In genomic region chrX:17706676-17707075, GRCh38 we compare ENCODE assay signal across 16 cellular contexts.
DNase-seq lines count a peak whose midpoint lies in the region; ATAC-seq lines count a peak whose summit lies in the region.
"Had no signal": no experiment of that assay in that cellular context is flagged by ENCODE, and none has a peak within 500 bp of the region (broad histone marks: within the 10 kb centered on the region; RNA-seq: fewer than 3 reads in every experiment).

No MANE protein-coding gene starts in this region.

- no peak overlapping the region for H3K9ac ChIP-seq in adipocyte (ENCODE audit: low read length)

- H3K4me1 ChIP-seq in adipocyte (ENCODE audit: control insufficient read depth, insufficient read depth, low read length), result peaks cover 13% of the 10 kb centered on the region
- H3K4me1 ChIP-seq: heart right ventricle had no signal

- ATAC-seq in HG02973 (IDR thresholded peaks at IDR 0.05; ENCODE audit: unreplicated experiment) (no peak), GM19035 (IDR thresholded peaks at IDR 0.05; ENCODE audit: unreplicated experiment) (no peak)
- ATAC-seq: activated CD4-positive, alpha-beta T cell treated with anti-CD3 and anti-CD28 coated beads for 36 hours; effector memory CD8-positive, alpha-beta T cell; heart right ventricle; T-cell had no signal

- no peaks in the 10 kb centered on the region for H3K27me3 ChIP-seq in adipocyte (replicated peaks; ENCODE audit: control insufficient read depth, insufficient read depth, low read length)
- H3K27me3 ChIP-seq: neutrophil had no signal

- H3K4me3 ChIP-seq in adipocyte (ENCODE audit: low read length), result no peak overlapping the region
- H3K4me3 ChIP-seq: heart right ventricle, smooth muscle cell had no signal

- H3K36me3 ChIP-seq in adipocyte (ENCODE audit: control insufficient read depth, insufficient read depth, low read length, severe bottlenecking), result no peaks in the 10 kb centered on the region
- H3K36me3 ChIP-seq: heart right ventricle, neutrophil had no signal

- H3K9me3 ChIP-seq in adipocyte (ENCODE audit: control insufficient read depth, low read length), result no peaks in the 10 kb centered on the region
- H3K9me3 ChIP-seq: heart right ventricle, neutrophil had no signal

- DNase-seq in GM04504 (ENCODE audit: low read depth), result peak; percentile 62
- peak; percentile 74 for DNase-seq in adipocyte (ENCODE audit: low read depth)
- peak; percentile 50 for DNase-seq in glomerular visceral epithelial cell (ENCODE audit: extremely low spot score)
- DNase-seq in stromal cell of bone marrow (ENCODE audit: low read depth), result peak; percentile 51
- DNase-seq in NCI-H146 treated with DMSO at 0.1 percent for 48 hours (lab: John Stamatoyannopoulos, UW; ENCODE audit: unreplicated experiment), result no peak
- DNase-seq: activated CD4-positive, alpha-beta T cell treated with anti-CD3 and anti-CD28 coated beads for 36 hours; activated T-cell treated with anti-CD3 and anti-CD28 coated beads, Interleukin-2, amount 50 U/mL, for 24 hours; amygdala; effector memory CD8-positive, alpha-beta T cell; heart right ventricle; substantia nigra; T-cell had no signal
